26 cellular contexts compared by ENCODE assay signal in the genomic region with DNA sequence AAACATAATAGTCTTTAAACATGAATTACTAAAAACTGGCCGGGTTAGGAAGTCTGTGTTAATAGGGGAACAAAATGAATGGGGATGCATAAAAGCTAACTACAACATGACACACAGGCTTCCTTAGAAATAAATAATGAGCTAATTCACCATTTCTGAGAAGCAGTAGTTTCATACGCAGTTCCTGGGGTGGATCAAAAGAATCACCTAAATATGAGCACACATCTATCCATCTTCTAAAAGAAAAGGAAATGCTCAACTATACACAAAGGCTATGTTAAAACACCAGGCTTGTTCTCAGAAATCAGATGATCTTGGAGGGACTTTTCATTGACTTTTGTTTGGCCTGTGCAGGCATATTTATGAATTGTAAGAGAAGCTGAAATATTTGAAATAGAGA.
"Had no signal": no experiment of that assay in that cellular context is flagged by ENCODE, and none has a peak within 500 bp of the region (broad histone marks: within the 10 kb centered on the region; RNA-seq: fewer than 3 reads in every experiment).

No MANE protein-coding gene starts in this region.

- H3K27ac ChIP-seq: ovary, right atrium auricular region, right lobe of liver, skin epidermis, stomach, testis, thyroid gland had no signal

- H3K27me3 ChIP-seq: ovary, right atrium auricular region, right lobe of liver, stomach, testis, thyroid gland, uterus had no signal

- H3K27me3 Mint-ChIP-seq: progenitor cell of endocrine pancreas; stimulated activated naive B cell treated with anti-CD40 and anti-IgM and Interleukin-4, amounts not matched to agents 10 μg/mL and 1 μg/mL and 100 μg/mL, for 72 hours had no signal

- H3K4me3 Mint-ChIP-seq: mesothelial cell of epicardium; naive B cell; natural killer cell; stimulated activated naive B cell treated with anti-CD40 and anti-IgM and Interleukin-4, amounts not matched to agents 10 μg/mL and 1 μg/mL and 100 μg/mL, for 72 hours had no signal

- H3K27ac Mint-ChIP-seq: mesothelial cell of epicardium; naive B cell; natural killer cell; progenitor cell of endocrine pancreas; stimulated activated naive B cell treated with anti-CD40 and anti-IgM and Interleukin-4, amounts not matched to agents 10 μg/mL and 1 μg/mL and 100 μg/mL, for 72 hours had no signal

- H3K4me3 ChIP-seq: lung, ovary, right atrium auricular region, right lobe of liver, skin epidermis, stomach, testis, thyroid gland, uterus had no signal

- ATAC-seq: left cardiac atrium; left lobe of liver; left ventricle myocardium superior; natural killer cell; right lobe of liver; stimulated activated naive B cell treated with anti-CD40 and anti-IgM and Interleukin-4, amounts not matched to agents 10 μg/mL and 1 μg/mL and 100 μg/mL, for 72 hours; stimulated activated naive CD8-positive, alpha-beta T cell treated with anti-CD3 and anti-CD28 coated beads, Interleukin-15, Interleukin-2, amounts not matched to agents 100 U/mL and 50 U/mL, for 24 hours had no signal

- H3K36me3 Mint-ChIP-seq: naive B cell; stimulated activated naive B cell treated with anti-CD40 and anti-IgM and Interleukin-4, amounts not matched to agents 10 μg/mL and 1 μg/mL and 100 μg/mL, for 72 hours had no signal

- H3K9me3 ChIP-seq: ovary, right atrium auricular region, right lobe of liver, testis, thyroid gland, uterus had no signal

- DNase-seq: hippocampal formation; kidney glomerular epithelial cell; left cardiac atrium; left ventricle myocardium superior; mesendoderm; naive B cell; natural killer cell; ovary; right lobe of liver; stimulated activated CD4-positive, alpha-beta T cell treated with anti-CD3 and anti-CD28 coated beads, Interleukin-12 subunit alpha, Interleukin-12 subunit beta, amount 100 ng/mL, for 4 hours; stimulated activated CD4-positive, alpha-beta T cell treated with anti-CD3 and anti-CD28 coated beads, Interleukin-15, amount 100 ng/mL, for 24 hours; stimulated activated CD4-positive, alpha-beta T cell treated with anti-CD3 and anti-CD28 coated beads, Interleukin-2, amount 100 ng/mL, for 24 hours; stimulated activated CD4-positive, alpha-beta T cell treated with anti-CD3 and anti-CD28 coated beads, Interleukin-4, amount 100 ng/mL, for 1 hour; stimulated activated naive B cell treated with anti-CD40 and anti-IgM and Interleukin-4, amounts not matched to agents 10 μg/mL and 1 μg/mL and 100 μg/mL, for 72 hours; stimulated activated naive CD8-positive, alpha-beta T cell treated with anti-CD3 and anti-CD28 coated beads, Interleukin-15, Interleukin-2, amounts not matched to agents 100 U/mL and 50 U/mL, for 24 hours; stomach; testis; thyroid gland; trophoblast cell; uterus had no signal

- H3K36me3 ChIP-seq: ovary, right atrium auricular region, right lobe of liver, stomach, thyroid gland, uterus had no signal

- H3K4me1 ChIP-seq: right atrium auricular region, testis, uterus had no signal

- H3K4me1 Mint-ChIP-seq: naive B cell; natural killer cell; stimulated activated naive B cell treated with anti-CD40 and anti-IgM and Interleukin-4, amounts not matched to agents 10 μg/mL and 1 μg/mL and 100 μg/mL, for 72 hours had no signal
